8 cellular contexts compared by ENCODE assay signal in the genomic region with DNA sequence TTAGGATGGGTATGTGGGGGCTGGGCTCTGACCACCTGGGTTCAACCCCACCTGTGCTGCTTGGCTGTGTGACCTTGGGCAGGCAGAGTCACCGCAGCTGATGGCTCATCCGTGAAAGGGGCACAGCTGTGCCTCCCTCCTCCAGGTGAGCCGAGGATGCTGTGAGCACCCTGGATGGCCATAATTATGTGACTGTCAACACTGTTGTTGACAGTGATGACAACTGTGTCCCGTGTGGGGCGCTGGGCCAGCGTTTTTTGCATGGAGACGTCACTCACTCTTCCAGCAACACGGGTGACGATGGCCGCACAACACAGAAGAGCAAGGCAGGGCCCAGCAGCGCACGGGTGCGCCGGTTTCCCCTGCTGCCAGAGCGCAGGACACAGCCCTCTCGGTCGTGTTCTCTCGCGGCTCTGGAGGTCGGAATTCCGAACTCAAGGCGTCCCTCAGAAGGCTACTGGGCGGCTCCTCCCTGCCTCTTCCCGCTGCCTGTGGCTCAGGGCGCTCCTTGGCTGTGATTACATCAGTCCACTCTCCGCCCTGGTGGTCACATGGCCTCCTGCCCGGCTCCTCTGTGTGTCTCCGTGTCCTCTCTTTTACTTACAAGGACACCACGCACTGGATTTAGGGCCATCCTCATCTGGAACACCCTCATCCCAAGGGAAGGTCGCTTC. TPM values are rescaled to one million over a fixed set of nuclear protein-coding genes. Genes with fewer than 3 reads are reported as not detected.
DNase-seq lines count a peak whose midpoint lies in the region; ATAC-seq and TF ChIP-seq lines count a peak whose summit lies in the region.

No MANE protein-coding gene starts in this region.

- peaks cover 17% of the 10 kb centered on the region for H3K36me3 Mint-ChIP-seq in Calu3 (ENCODE audit: insufficient read depth, unreplicated experiment)
- peaks cover 11% of the 10 kb centered on the region for H3K36me3 Mint-ChIP-seq in central memory CD8-positive, alpha-beta T cell (ENCODE audit: insufficient read depth)

- no peaks in the 10 kb centered on the region for H3K9me3 ChIP-seq in RWPE2 (ENCODE audit: severe bottlenecking)
- H3K9me3 ChIP-seq in mucosa of stomach (ENCODE audit: control insufficient read depth, low read length): no peaks in the 10 kb centered on the region

- peak overlapping the region; percentile 91 for H3K9ac ChIP-seq in mucosa of stomach (ENCODE audit: low read length)

- intact Hi-C loops in Calu3 (cut with micrococcal nuclease; ENCODE audit: unreplicated experiment): no loop called here

- peak overlapping the region; percentile 88 for H3K27ac ChIP-seq in RWPE2 (ENCODE audit: poor library complexity, severe bottlenecking)

- TF ChIP-seq CTCF in Calu3 (IDR thresholded peaks at IDR 0.05; ENCODE audit: unreplicated experiment) (no peak), RWPE2 (IDR thresholded peaks at IDR 0.05; ENCODE audit: poor library complexity, severe bottlenecking) (no peak)

- no peaks in the 10 kb centered on the region for H3K9me3 Mint-ChIP-seq in Calu3 (ENCODE audit: low read depth, unreplicated experiment)
- no peaks in the 10 kb centered on the region for H3K9me3 Mint-ChIP-seq in central memory CD8-positive, alpha-beta T cell

- H3K27me3 ChIP-seq in RWPE2 (ENCODE audit: insufficient read depth, poor library complexity, severe bottlenecking) (no peaks in the 10 kb centered on the region), mucosa of stomach (ENCODE audit: control insufficient read depth, insufficient read depth, low read length) (no peaks in the 10 kb centered on the region)

- peaks cover 27% of the 10 kb centered on the region for H3K4me1 Mint-ChIP-seq in Calu3 (ENCODE audit: low read depth, unreplicated experiment)
- peaks cover 50% of the 10 kb centered on the region for H3K4me1 Mint-ChIP-seq in central memory CD8-positive, alpha-beta T cell

- CTCF ChIA-PET in Calu3 (lab: Charles Lee): interaction anchor here (2.1 kb wide), 1 partner anchor 24 kb away, joined by 16 read pairs; no protein-coding TSS in a partner anchor

- H3K27me3 Mint-ChIP-seq in Calu3 (ENCODE audit: unreplicated experiment): no peaks in the 10 kb centered on the region
- no peaks in the 10 kb centered on the region for H3K27me3 Mint-ChIP-seq in central memory CD8-positive, alpha-beta T cell

- peak; percentile 43 for ATAC-seq in RWPE2 (ENCODE audit: low read depth)
- ATAC-seq in central memory CD8-positive, alpha-beta T cell (replicated peaks; ENCODE audit: extremely low read depth, poor library complexity, severe bottlenecking): peak; percentile 55

- H3K4me1 ChIP-seq in RWPE2 (ENCODE audit: insufficient read depth, poor library complexity, severe bottlenecking) (peaks cover 34% of the 10 kb centered on the region), mucosa of stomach (ENCODE audit: control insufficient read depth, insufficient read depth, low read length) (peaks cover 65% of the 10 kb centered on the region)

- H3K4me3 ChIP-seq in RWPE2 (ENCODE audit: severe bottlenecking) (peak overlapping the region; percentile 79), mucosa of stomach (ENCODE audit: low read length) (peak overlapping the region; percentile 72)

- H3K4me3 Mint-ChIP-seq in Calu3 (ENCODE audit: low read depth, unreplicated experiment): peak overlapping the region; percentile 79
- H3K4me3 Mint-ChIP-seq in central memory CD8-positive, alpha-beta T cell: peak overlapping the region; percentile 87

- peaks cover 52% of the 10 kb centered on the region for H3K36me3 ChIP-seq in RWPE2 (ENCODE audit: low read depth)
- no peaks in the 10 kb centered on the region for H3K36me3 ChIP-seq in mucosa of stomach (ENCODE audit: control insufficient read depth, insufficient read depth, low read length)

- DNase-seq in Calu3: no peak
- DNase-seq in RWPE2 (ENCODE audit: low spot score): peak; percentile 77
- peak in 1 of 2 donors; percentile 56 for DNase-seq in central memory CD8-positive, alpha-beta T cell (ENCODE audit: low spot score in 2 of 2)
- DNase-seq in NCI-H1092 (lab: John Stamatoyannopoulos, UW): no peak
- DNase-seq in NCI-H748 treated with DMSO at 0.1 percent for 48 hours (lab: John Stamatoyannopoulos, UW): no peak
- no peak for DNase-seq in NCI-H2081 (lab: John Stamatoyannopoulos, UW)
- no peak for DNase-seq in AML-193 (lab: John Stamatoyannopoulos, UW)

- BruUV-seq in Calu3 (replicated peaks; lab: Mats Ljungman, UMichigan): no TSS peak

- H3K27ac Mint-ChIP-seq in Calu3 (ENCODE audit: unreplicated experiment): no peak overlapping the region
- peak overlapping the region; percentile 94 for H3K27ac Mint-ChIP-seq in central memory CD8-positive, alpha-beta T cell (ENCODE audit: low read depth)

RNA-seq across cellular contexts. Expression of gene SH3TC1, which starts 1.3 kb away (rescaled TPM):
- total RNA-seq in Calu3 (2022): 7.8 and 10.8 TPM in 2 replicates

RNA-seq across cellular contexts. Expression of gene ABLIM2, which starts 41.8 kb away (rescaled TPM):
- 1.0 and 1.2 TPM in 2 replicates for total RNA-seq in Calu3 (2022)
